3 cellular contexts compared by ENCODE assay signal in genomic region chr1:39522221-39522620, GRCh38. TPM values are rescaled to one million over a fixed set of nuclear protein-coding genes. Genes with fewer than 3 reads are reported as not detected.
"Had no signal": no experiment of that assay in that cellular context is flagged by ENCODE, and none has a peak within 500 bp of the region (broad histone marks: within the 10 kb centered on the region; RNA-seq: fewer than 3 reads in every experiment).

No MANE protein-coding gene starts in this region.

RNA-seq across cellular contexts. Expression of gene BMP8A, which starts 30.8 kb away (rescaled TPM):
- total RNA-seq: osteocyte, psoas muscle had no signal
- polyA plus RNA-seq: neural cell had no signal
